1 cellular context compared by ENCODE assay signal in the genomic region with DNA sequence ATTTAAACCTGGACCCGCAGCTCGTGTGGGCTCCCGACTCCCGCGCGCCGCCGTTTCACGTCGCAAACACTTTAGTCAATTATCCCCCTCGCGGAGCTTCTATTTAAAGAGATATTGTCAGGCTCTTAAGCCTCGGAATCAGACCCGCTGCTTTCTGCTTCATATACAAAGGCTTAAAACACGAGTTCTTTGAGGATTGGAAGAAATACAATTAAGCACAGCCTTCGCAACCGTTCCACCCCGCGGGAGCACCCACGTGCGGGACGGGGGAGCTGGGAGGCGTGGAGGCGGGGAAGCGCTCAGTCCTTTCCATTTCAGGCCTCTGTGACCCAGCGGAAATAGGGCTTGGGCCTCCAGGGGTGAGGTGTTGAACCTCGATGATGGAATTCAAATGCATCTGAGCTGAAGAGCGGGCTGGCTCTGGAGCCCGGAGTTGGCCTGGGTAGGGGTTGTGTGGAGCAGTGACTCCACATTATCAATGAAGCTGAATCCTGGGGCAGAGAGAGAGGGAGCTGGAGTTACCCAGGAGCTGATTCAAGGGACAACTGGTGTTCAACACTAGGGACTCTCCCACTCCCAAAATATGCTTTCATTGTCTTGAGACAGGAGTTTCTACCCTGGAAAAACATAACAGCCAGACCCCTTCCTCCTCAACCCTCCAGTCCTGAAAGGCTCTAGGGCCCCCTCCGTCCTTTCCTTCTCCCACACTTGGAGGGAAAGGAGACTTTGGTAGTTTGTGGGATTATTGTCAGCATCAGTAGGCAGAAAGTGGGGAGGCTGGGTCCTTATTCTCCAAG.
TF ChIP-seq lines count a peak whose summit lies in the region.

No MANE protein-coding gene starts in this region.

TF ChIP-seq in H1, 55 proteins besides CTCF, POLR2A, EP300 and RAD21:
- TF ChIP-seq ASH2L (IDR thresholded peaks at IDR 0.05; ENCODE audit: low read length) (peak; percentile 13), EGR1 (IDR thresholded peaks at IDR 0.05; ENCODE audit: borderline replicate concordance, low read depth, low read length) (0 out of 2 replicates have a peak, but pooled peaks have one; percentile 7), CREB1 (IDR thresholded peaks at IDR 0.05) (no peak), MAX (IDR thresholded peaks at IDR 0.05) (peak; percentile 47; the same call in 1 of the 2 replicates), JUND (IDR thresholded peaks at IDR 0.05; ENCODE audit: low read length) (no peak), POU5F1 (IDR thresholded peaks at IDR 0.05; ENCODE audit: low read depth, low read length) (no peak), E2F6 (IDR thresholded peaks at IDR 0.05) (peak; percentile 67; the same call in 1 of the 2 replicates), KDM5A (IDR thresholded peaks at IDR 0.05; ENCODE audit: low read length) (no peak), RXRA (IDR thresholded peaks at IDR 0.05; ENCODE audit: insufficient read depth, low read depth, low read length) (no peak), SP1 (IDR thresholded peaks at IDR 0.05; ENCODE audit: low read depth, low read length) (peak; percentile 37; the same call in 1 of the 2 replicates), TAF7 (optimal IDR thresholded peaks at IDR 0.05; ENCODE audit: borderline replicate concordance, low read depth, low read length) (no peak), RFX5 (IDR thresholded peaks at IDR 0.05; ENCODE audit: borderline replicate concordance, low read depth, low read length) (no peak), SUZ12 (IDR thresholded peaks at IDR 0.05; ENCODE audit: low read length) (no peak; the same call in 1 of the 2 replicates)
- TF ChIP-seq, protein P1, sequence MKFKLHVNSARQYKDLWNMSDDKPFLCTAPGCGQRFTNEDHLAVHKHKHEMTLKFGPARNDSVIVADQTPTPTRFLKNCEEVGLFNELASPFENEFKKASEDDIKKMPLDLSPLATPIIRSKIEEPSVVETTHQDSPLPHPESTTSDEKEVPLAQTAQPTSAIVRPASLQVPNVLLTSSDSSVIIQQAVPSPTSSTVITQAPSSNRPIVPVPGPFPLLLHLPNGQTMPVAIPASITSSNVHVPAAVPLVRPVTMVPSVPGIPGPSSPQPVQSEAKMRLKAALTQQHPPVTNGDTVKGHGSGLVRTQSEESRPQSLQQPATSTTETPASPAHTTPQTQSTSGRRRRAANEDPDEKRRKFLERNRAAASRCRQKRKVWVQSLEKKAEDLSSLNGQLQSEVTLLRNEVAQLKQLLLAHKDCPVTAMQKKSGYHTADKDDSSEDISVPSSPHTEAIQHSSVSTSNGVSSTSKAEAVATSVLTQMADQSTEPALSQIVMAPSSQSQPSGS (IDR thresholded peaks at IDR 0.05; ENCODE audit: low read length) = no peak
TF ChIP-seq in H1: peak in this region for 5.
